17 cellular contexts compared by ENCODE assay signal in genomic region chr19:3115916-3116602, GRCh38. TPM values are rescaled to one million over a fixed set of nuclear protein-coding genes. Genes with fewer than 3 reads are reported as not detected.
A peak's percentile ranks its signal among the peaks of the same experiment; 100 is the strongest.
DNase-seq lines count a peak whose midpoint lies in the region; ATAC-seq, FAIRE-seq and TF ChIP-seq lines count a peak whose summit lies in the region.
"Had no signal": no experiment of that assay in that cellular context is flagged by ENCODE, and none has a peak within 500 bp of the region (broad histone marks: within the 10 kb centered on the region; RNA-seq: fewer than 3 reads in every experiment).

No MANE protein-coding gene starts in this region.

- H3K27me3 ChIP-seq in H1 (replicated peaks in 1 of 4; ENCODE audit: control insufficient read depth in 3 of 4, extremely low read depth in 1 of 4, insufficient read depth in 3 of 4, low read length in 3 of 4), result peaks cover 0 to 2% (median 0%) of the 10 kb centered on the region in 4 experiments; a peak in 1 of 7 replicates
- no peaks in the 10 kb centered on the region for H3K27me3 ChIP-seq in trophoblast cell (ENCODE audit: insufficient read depth, low read length)
- no peaks in the 10 kb centered on the region for H3K27me3 ChIP-seq in GM23248 (replicated peaks; ENCODE audit: insufficient read depth)

- no peak for TF ChIP-seq RAD21 in H1 (IDR thresholded peaks at IDR 0.05 in 1 of 2, conservative IDR thresholded peaks at IDR 0.05 in 1 of 2; ENCODE audit: low read depth in 2 of 2, low read length in 2 of 2)

- no peak overlapping the region for H3K56ac ChIP-seq in H1 (replicated peaks; ENCODE audit: insufficient read length, low read depth, low read length)

- H2BK20ac ChIP-seq in H1 (ENCODE audit: low read length), result no peak overlapping the region

- no peak overlapping the region for H3K14ac ChIP-seq in H1 (ENCODE audit: insufficient read length)
- H3K14ac ChIP-seq in trophoblast cell (ENCODE audit: low read length), result no peak overlapping the region

- 0 out of 2 replicates have a peak overlapping the region, but pooled peaks have one; percentile 17 for H2BK12ac ChIP-seq in H1 (ENCODE audit: low read depth, low read length)
- no peak overlapping the region for H2BK12ac ChIP-seq in trophoblast cell (ENCODE audit: low read length)

- no peak for ATAC-seq in HG03095 (IDR thresholded peaks at IDR 0.05; ENCODE audit: unreplicated experiment)

- H3K18ac ChIP-seq in H1 (ENCODE audit: extremely low read depth, low read length), result peak overlapping the region; percentile 32
- H3K18ac ChIP-seq in trophoblast cell (ENCODE audit: low read length), result no peak overlapping the region

- peaks cover 3% of the 10 kb centered on the region; the same call in 1 of the 2 replicates for H3K79me1 ChIP-seq in H1 (ENCODE audit: low read depth, low read length)
- no peaks in the 10 kb centered on the region for H3K79me1 ChIP-seq in trophoblast cell (ENCODE audit: low read length)

- H2AK5ac ChIP-seq in H1 (ENCODE audit: low read depth, low read length), result no peak overlapping the region
- no peak overlapping the region for H2AK5ac ChIP-seq in trophoblast cell (ENCODE audit: low read length)

- no peaks in the 10 kb centered on the region for H3K9me2 ChIP-seq in GM23248 (ENCODE audit: insufficient read depth)

- H3F3A ChIP-seq in GM23248 (ENCODE audit: insufficient read depth), result no peaks in the 10 kb centered on the region

- H3K4ac ChIP-seq in H1 (replicated peaks; ENCODE audit: insufficient read length, low read depth, low read length) (no peak overlapping the region), trophoblast cell (ENCODE audit: low read depth, low read length) (no peak overlapping the region)

- H4K12ac ChIP-seq in trophoblast cell (ENCODE audit: low read depth, low read length), result no peak overlapping the region

- H3K4me2 ChIP-seq in H1 (ENCODE audit: insufficient read depth in 1 of 2, low read depth in 2 of 2, low read length in 2 of 2), result 0 out of 4 replicates have a peak overlapping the region, but pooled peaks of 1 of the 2 experiments have one; percentile 9
- H3K4me2 ChIP-seq in trophoblast cell (ENCODE audit: low read length), result no peak overlapping the region
- H3K4me2 ChIP-seq in GM23248 (ENCODE audit: unreplicated experiment), result no peak overlapping the region

- no peak overlapping the region for H4K5ac ChIP-seq in H1 (ENCODE audit: insufficient read length, low read depth, low read length)

- CTCF ChIA-PET in H1 (lab: Charles Lee; ENCODE audit: partially characterized antibody), result interaction anchor here (2.2 to 6.4 kb wide), 6 partner anchors 8 to 154 kb away, joined by 10 to 41 read pairs (median 20); no protein-coding TSS in a partner anchor

- H3K9me3 ChIP-seq in H1 (ENCODE audit: insufficient read depth in 2 of 2, low read depth in 1 of 2, low read length in 1 of 2) (no peaks in the 10 kb centered on the region), trophoblast cell (ENCODE audit: insufficient read depth, low read depth, low read length) (no peaks in the 10 kb centered on the region), GM23248 (ENCODE audit: low read depth) (no peaks in the 10 kb centered on the region)

- H3K79me2 ChIP-seq in H1 (ENCODE audit: control insufficient read depth in 1 of 2, insufficient read depth in 2 of 2, low read length in 2 of 2), result no peaks in the 10 kb centered on the region; a peak in 1 of 4 replicates
- H3K79me2 ChIP-seq in trophoblast cell (ENCODE audit: control insufficient read depth, insufficient read depth, low read length, poor library complexity), result no peaks in the 10 kb centered on the region
- peaks cover 45% of the 10 kb centered on the region for H3K79me2 ChIP-seq in GM23248 (ENCODE audit: insufficient read depth)

- peaks cover 0 to 14% (median 6%) of the 10 kb centered on the region in 4 experiments; a peak in 3 of 7 replicates for H3K4me1 ChIP-seq in H1 (replicated peaks in 1 of 4; ENCODE audit: control insufficient read depth in 3 of 4, insufficient read depth in 4 of 4, low read length in 3 of 4)
- H3K4me1 ChIP-seq in trophoblast cell (ENCODE audit: control insufficient read depth in 1 of 2, insufficient read depth in 2 of 2, low read length in 2 of 2), result peaks cover 3 to 8% of the 10 kb centered on the region in 2 experiments
- H3K4me1 ChIP-seq in GM23248 (ENCODE audit: insufficient read depth), result no peaks in the 10 kb centered on the region

- H3K9ac ChIP-seq in H1 (replicated peaks in 1 of 4; ENCODE audit: extremely low read depth in 1 of 4, low read depth in 3 of 4, low read length in 3 of 4) (no peak overlapping the region), trophoblast cell (ENCODE audit: low read length) (no peak overlapping the region), GM23248 (no peak overlapping the region)

- peak; percentile 80 for DNase-seq in EL
- DNase-seq in NCI-H226, result peak; percentile 80
- DNase-seq in H1 (ENCODE audit: low read depth in 1 of 2, low spot score in 2 of 2), result peak in 1 of 2 experiments; percentile 31
- DNase-seq in trophoblast cell, result peak; percentile 78 to 82
- no peak for DNase-seq in GM23248
- no peak for DNase-seq in GM19238 (ENCODE audit: insufficient read length, low spot score)
- DNase-seq: activated CD4-positive, alpha-beta T cell treated with anti-CD3 and anti-CD28 coated beads, Interleukin-2, amount 10 ng/mL, durations not matched to agents 7 days and 5 days; activated naive CD4-positive, alpha-beta T cell; activated T-cell treated with anti-CD3 and anti-CD28 coated beads for 4 hours; aorta; DMS153; naive B cell; NCI-H69 had no signal

- H3K27ac ChIP-seq in H1 (ENCODE audit: low read depth, low read length) (no peak overlapping the region), trophoblast cell (ENCODE audit: low read depth, low read length) (no peak overlapping the region), GM23248 (no peak overlapping the region)

- no peak overlapping the region for H2AFZ ChIP-seq in H1 (ENCODE audit: low read length)
- no peak overlapping the region for H2AFZ ChIP-seq in trophoblast cell (ENCODE audit: insufficient read depth, low read length, poor library complexity)
- no peak overlapping the region for H2AFZ ChIP-seq in GM23248

- TF ChIP-seq POLR2A in H1 (IDR thresholded peaks at IDR 0.05; ENCODE audit: control extremely low read depth in 1 of 2, low read depth in 2 of 2, low read length in 2 of 2), result no peak

- WGBS in H1 (ENCODE audit: extremely low coverage in 1 of 2, insufficient coverage in 1 of 2, insufficient read length in 1 of 2, insufficient replicate concordance in 2 of 2, low coverage in 1 of 2, low lambda C conversion rate in 2 of 2, missing lambda C conversion rate in 1 of 2), 2 experiments, result 77% methylated on average over 13 of the region's 24 CpGs; no CpG with 5 or more reads in 1 of the 2 experiments
- WGBS in trophoblast cell (ENCODE audit: extremely low coverage, insufficient coverage, insufficient read length), result no CpG with 5 or more reads among the region's 24 CpGs
- WGBS in GM23248 (ENCODE audit: low coverage in 1 of 2, low lambda C conversion rate in 2 of 2, missing lambda C conversion rate in 2 of 2), 2 experiments, result 85 to 86% methylated on average over 17 to 18 of the region's 24 CpGs

- H4K8ac ChIP-seq in H1 (ENCODE audit: extremely low read depth, insufficient read depth, low read length), result peak overlapping the region; percentile 81; the same call in 1 of the 2 replicates
- H4K8ac ChIP-seq in trophoblast cell (ENCODE audit: low read depth, low read length), result no peak overlapping the region

- in situ Hi-C loops in GM23248 (cut with MboI), result no loop called here

- no peak overlapping the region for H2BK120ac ChIP-seq in H1 (replicated peaks; ENCODE audit: low read depth, low read length)
- H2BK120ac ChIP-seq in trophoblast cell (ENCODE audit: insufficient read depth, low read length, poor library complexity), result no peak overlapping the region

- no peak for TF ChIP-seq CTCF in H1 (IDR thresholded peaks at IDR 0.05; ENCODE audit: control extremely low read depth in 1 of 3, insufficient read depth in 1 of 3, low read depth in 1 of 3, low read length in 3 of 3)

- no peak overlapping the region for H2BK15ac ChIP-seq in H1 (ENCODE audit: low read length)

- H2BK5ac ChIP-seq in H1 (ENCODE audit: low read depth, low read length) (peak overlapping the region; percentile 86), trophoblast cell (ENCODE audit: low read depth, low read length, poor library complexity) (no peak overlapping the region)

- H4K20me1 ChIP-seq in H1 (replicated peaks in 1 of 2; ENCODE audit: control insufficient read depth in 1 of 2, insufficient read depth in 2 of 2, low read length in 2 of 2), result peaks cover 1 to 5% of the 10 kb centered on the region in 2 experiments
- H4K20me1 ChIP-seq in GM23248 (ENCODE audit: insufficient read depth), result no peaks in the 10 kb centered on the region

- no peak overlapping the region for H3K4me3 ChIP-seq in H1 (ENCODE audit: extremely low read depth in 1 of 4, insufficient read depth in 2 of 4, low read depth in 3 of 4, low read length in 4 of 4)
- H3K4me3 ChIP-seq in trophoblast cell (ENCODE audit: low read depth, low read length), result no peak overlapping the region
- H3K4me3 ChIP-seq in GM23248, result no peak overlapping the region

- H4K91ac ChIP-seq in H1 (replicated peaks; ENCODE audit: insufficient read length, low read length) (peak overlapping the region; percentile 65), trophoblast cell (ENCODE audit: low read depth, low read length) (no peak overlapping the region)

- no peaks in the 10 kb centered on the region for H3K23me2 ChIP-seq in H1 (ENCODE audit: low read depth, low read length)

- H3K23ac ChIP-seq in H1 (ENCODE audit: insufficient read length) (no peak overlapping the region), trophoblast cell (ENCODE audit: low read length) (no peak overlapping the region)

- POLR2A ChIA-PET in H1 (lab: Charles Lee; ENCODE audit: partially characterized antibody), result no interaction called here

- TF ChIP-seq EP300 in H1 (IDR thresholded peaks at IDR 0.05; ENCODE audit: borderline replicate concordance in 1 of 2, low read depth in 2 of 2, low read length in 2 of 2), result no peak

- H3K36me3 ChIP-seq in H1 (ENCODE audit: control insufficient read depth in 2 of 4, insufficient read depth in 4 of 4, low read length in 3 of 4) (no peaks in the 10 kb centered on the region), trophoblast cell (ENCODE audit: control insufficient read depth in 1 of 2, insufficient read depth in 2 of 2, low read length in 2 of 2) (peaks cover 47 to 48% of the 10 kb centered on the region in 2 experiments), GM23248 (ENCODE audit: low read depth) (no peaks in the 10 kb centered on the region; the same call in 1 of the 2 replicates)

- no peak for FAIRE-seq in H1 (lab: Jason Lieb, UNC)
- FAIRE-seq: colon, endometrium had no signal

RNA-seq across cellular contexts. Expression of gene GNA15, which starts 19.8 kb away (rescaled TPM):
- 0.25 and 0.26 TPM in 2 replicates for total RNA-seq in H1 (2021; fragmentation: NEBNext Ultra II Directional; extraction: Animal tissue kit (Norgen Biotek cat#: 25700))
- polyA plus RNA-seq in H1 (2011; rRNA removed), result 0.36 and 0.45 TPM in 2 replicates
- polyA plus RNA-seq in H1 (2011; cell fraction: cytosol; rRNA removed), result 0.61 TPM
- 0.16 TPM for polyA plus RNA-seq in H1 (2011; cell fraction: nucleus; rRNA removed)
- polyA plus RNA-seq in H1 (2012, experiment 1 of 2), result 0.13 to 0.46 TPM (median 0.29 TPM) in 3 of 4 replicates, not detected in the other
- polyA plus RNA-seq in H1 (2012, experiment 2 of 2), result 0.14 TPM
- 0.36 TPM for polyA plus RNA-seq in H1 (2013, experiment 1 of 2)
- 0.40 TPM for polyA plus RNA-seq in H1 (2013, experiment 2 of 2)
- 0.07 and 0.13 TPM in 2 replicates for polyA minus RNA-seq in H1 (2011; rRNA and poly(A)+ RNA removed)
- polyA minus RNA-seq in H1 (2011; cell fraction: cytosol; rRNA and poly(A)+ RNA removed), result not detected
- not detected for polyA minus RNA-seq in H1 (2011; cell fraction: nucleus; rRNA and poly(A)+ RNA removed)
- polyA plus RNA-seq in trophoblast cell (2013), result 0.03 TPM in 1 of 2 replicates, not detected in the other
- not detected in 2 replicates for total RNA-seq in GM23248 (2014; rRNA removed; shearing (Covaris generic))
- not detected in 2 replicates for polyA plus RNA-seq in GM23248 (2016; fragmentation: Nextera tagmentation; extraction: Ambion mirVana)
- total RNA-seq: OCI-LY7 had no signal

RNA-seq across cellular contexts. Expression of gene GNA11, which starts 21.9 kb away (rescaled TPM):
- total RNA-seq in H1 (2021; fragmentation: NEBNext Ultra II Directional; extraction: Animal tissue kit (Norgen Biotek cat#: 25700)), result 19.9 and 21.1 TPM in 2 replicates
- polyA plus RNA-seq in H1 (2011; rRNA removed) (6.2 and 13.6 TPM in 2 replicates), GM23248 (2016; fragmentation: Nextera tagmentation; extraction: Ambion mirVana) (14.2 and 15.0 TPM in 2 replicates)
- 10.8 TPM for polyA plus RNA-seq in H1 (2011; cell fraction: cytosol; rRNA removed)
- polyA plus RNA-seq in H1 (2011; cell fraction: nucleus; rRNA removed), result 19.0 TPM
- polyA plus RNA-seq in H1 (2012, experiment 1 of 2), result 13.5 to 20.6 TPM (median 17.0 TPM) in 4 replicates
- 13.5 TPM for polyA plus RNA-seq in H1 (2012, experiment 2 of 2)
- polyA plus RNA-seq in H1 (2013, experiment 1 of 2), result 18.3 TPM
- 17.5 TPM for polyA plus RNA-seq in H1 (2013, experiment 2 of 2)
- 4.9 and 7.8 TPM in 2 replicates for polyA minus RNA-seq in H1 (2011; rRNA and poly(A)+ RNA removed)
- polyA minus RNA-seq in H1 (2011; cell fraction: cytosol; rRNA and poly(A)+ RNA removed), result 10.4 TPM
- polyA minus RNA-seq in H1 (2011; cell fraction: nucleus; rRNA and poly(A)+ RNA removed), result 6.6 TPM
- polyA plus RNA-seq in trophoblast cell (2013), result 41.4 and 43.4 TPM in 2 replicates
- 69.9 and 99.3 TPM in 2 replicates for total RNA-seq in GM23248 (2014; rRNA removed; shearing (Covaris generic))

RNA-seq across cellular contexts. Expression of gene TLE5, which starts 53.8 kb away (rescaled TPM):
- 187 and 197 TPM in 2 replicates for total RNA-seq in H1 (2021; fragmentation: NEBNext Ultra II Directional; extraction: Animal tissue kit (Norgen Biotek cat#: 25700))
- 285 and 392 TPM in 2 replicates for polyA plus RNA-seq in H1 (2011; rRNA removed)
- polyA plus RNA-seq in H1 (2011; cell fraction: cytosol; rRNA removed), result 228 TPM
- 492 TPM for polyA plus RNA-seq in H1 (2011; cell fraction: nucleus; rRNA removed)
- 186 to 340 TPM (median 248 TPM) in 4 replicates for polyA plus RNA-seq in H1 (2012, experiment 1 of 2)
- polyA plus RNA-seq in H1 (2012, experiment 2 of 2), result 326 TPM
- 164 TPM for polyA plus RNA-seq in H1 (2013, experiment 1 of 2)
- 162 TPM for polyA plus RNA-seq in H1 (2013, experiment 2 of 2)
- 155 and 179 TPM in 2 replicates for polyA minus RNA-seq in H1 (2011; rRNA and poly(A)+ RNA removed)
- polyA minus RNA-seq in H1 (2011; cell fraction: cytosol; rRNA and poly(A)+ RNA removed), result 203 TPM
- polyA minus RNA-seq in H1 (2011; cell fraction: nucleus; rRNA and poly(A)+ RNA removed), result 91.6 TPM
- polyA plus RNA-seq in trophoblast cell (2013), result 183 and 188 TPM in 2 replicates
- total RNA-seq in GM23248 (2014; rRNA removed; shearing (Covaris generic)), result 254 and 337 TPM in 2 replicates
- polyA plus RNA-seq in GM23248 (2016; fragmentation: Nextera tagmentation; extraction: Ambion mirVana), result 133 and 157 TPM in 2 replicates

Comparison
In these comparisons a context has a peak if more than half of its experiments do, and no peak if none do; other contexts are left out.
1. DNase-seq: peak in EL (single experiment), NCI-H226 (single experiment) and trophoblast cell (2 of 2); none in GM23248 (single experiment) and GM19238 (single experiment).